Comparison of ENCODE assay signal across 8 cellular contexts in the genomic region with DNA sequence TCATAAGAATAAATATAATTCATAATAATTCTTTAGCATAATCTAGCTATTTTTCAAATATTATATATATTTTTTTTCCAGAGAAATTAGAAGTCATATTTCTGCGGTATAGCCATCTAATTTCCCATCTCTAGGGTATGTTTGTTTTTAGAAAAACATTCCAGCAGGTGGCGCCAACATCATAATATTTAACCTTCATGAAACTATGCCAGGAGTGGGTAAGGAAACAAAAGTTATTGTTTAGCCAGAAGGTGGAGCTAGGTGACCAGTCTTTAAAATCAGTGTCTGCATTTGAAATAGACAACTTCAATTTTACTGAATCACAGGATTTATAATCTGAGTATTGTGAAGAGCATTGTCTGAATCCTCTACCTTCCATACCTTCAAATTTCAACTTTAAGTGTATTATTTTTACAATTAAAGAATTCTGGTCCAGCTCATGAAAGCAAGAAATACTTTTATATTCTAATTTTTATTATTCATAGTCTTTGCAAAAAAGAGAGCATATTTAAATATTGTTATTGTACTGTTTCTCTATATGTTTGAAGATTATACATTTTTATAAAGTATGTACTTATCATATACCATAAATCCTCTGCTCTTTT. TPM values are rescaled to one million over a fixed set of nuclear protein-coding genes. Genes with fewer than 3 reads are reported as not detected.
DNase-seq lines count a peak whose midpoint lies in the region; ATAC-seq, FAIRE-seq and TF ChIP-seq lines count a peak whose summit lies in the region.

No MANE protein-coding gene starts in this region.

- H3K79me2 ChIP-seq in osteoblast (ENCODE audit: insufficient read depth, low read length): no peaks in the 10 kb centered on the region

- H3K4me1 ChIP-seq in Peyer's patch (no peaks in the 10 kb centered on the region), osteoblast (ENCODE audit: insufficient read depth, low read length) (no peaks in the 10 kb centered on the region)

- H3K27me3 ChIP-seq in Peyer's patch (peaks cover 0 to 3% of the 10 kb centered on the region in 2 donors), osteoblast (ENCODE audit: insufficient read depth, low read length) (no peaks in the 10 kb centered on the region)

- no peaks in the 10 kb centered on the region for H3K9me3 Mint-ChIP-seq in activated T-cell treated with anti-CD3 and anti-CD28 coated beads, Interleukin-2, amount 50 U/mL, for 4 hours

- peak; percentile 61 for DNase-seq in GM10266 (ENCODE audit: extremely low spot score)
- DNase-seq in HCEC 1CT: peak; percentile 81
- peak; percentile 82 for DNase-seq in LoVo (ENCODE audit: low spot score)
- DNase-seq in Peyer's patch: peak in 2 of 3 donors; percentile 68 to 83
- DNase-seq in activated T-cell treated with anti-CD3 and anti-CD28 coated beads, Interleukin-2, amount 50 U/mL, for 4 hours: peak; percentile 39
- DNase-seq in fibroblast of the aortic adventitia (ENCODE audit: low read depth): peak; percentile 88
- DNase-seq in osteoblast (ENCODE audit: insufficient read length, low spot score, missing footprints): no peak
- DNase-seq in urothelium cell line (ENCODE audit: low spot score): peak; percentile 50

- no peaks in the 10 kb centered on the region for H4K20me1 ChIP-seq in osteoblast (ENCODE audit: insufficient read depth, low read length)

- H3K4me3 ChIP-seq in Peyer's patch (no peak overlapping the region), fibroblast of the aortic adventitia (ENCODE audit: low read depth, low read length) (no peak overlapping the region), osteoblast (ENCODE audit: insufficient read depth, low read length) (no peak overlapping the region)

- ATAC-seq in activated T-cell treated with anti-CD3 and anti-CD28 coated beads, Interleukin-2, amount 50 U/mL, for 4 hours: peak; percentile 75 to 78

- no peak overlapping the region for H3K4me3 Mint-ChIP-seq in activated T-cell treated with anti-CD3 and anti-CD28 coated beads, Interleukin-2, amount 50 U/mL, for 4 hours

- no peaks in the 10 kb centered on the region for H3K9me3 ChIP-seq in Peyer's patch
- H3K9me3 ChIP-seq in osteoblast (ENCODE audit: low read depth, low read length): no peaks in the 10 kb centered on the region

- no peak overlapping the region for H2AFZ ChIP-seq in osteoblast (ENCODE audit: low read length)

- no peak overlapping the region for H3K27ac ChIP-seq in Peyer's patch
- no peak overlapping the region for H3K27ac ChIP-seq in osteoblast (ENCODE audit: low read depth, low read length)

- H3K36me3 ChIP-seq in Peyer's patch: no peaks in the 10 kb centered on the region
- H3K36me3 ChIP-seq in osteoblast (ENCODE audit: insufficient read depth, low read length): no peaks in the 10 kb centered on the region

- H3K4me1 Mint-ChIP-seq in activated T-cell treated with anti-CD3 and anti-CD28 coated beads, Interleukin-2, amount 50 U/mL, for 4 hours (ENCODE audit: low read depth): no peaks in the 10 kb centered on the region

- FAIRE-seq in urothelium cell line (lab: Jason Lieb, UNC): no peak

- TF ChIP-seq POLR2A in Peyer's patch (IDR thresholded peaks at IDR 0.05): no peak

- no peaks in the 10 kb centered on the region for H3K27me3 Mint-ChIP-seq in activated T-cell treated with anti-CD3 and anti-CD28 coated beads, Interleukin-2, amount 50 U/mL, for 4 hours (ENCODE audit: low read depth)

- no peak overlapping the region for H3K4me2 ChIP-seq in osteoblast (ENCODE audit: insufficient read depth, low read length)

- TF ChIP-seq CTCF in GM10266 (IDR thresholded peaks at IDR 0.05; ENCODE audit: control insufficient read depth, insufficient read depth, low read depth, missing control alignments) (peak; percentile 76), Peyer's patch (IDR thresholded peaks at IDR 0.05) (peak in 5 of 6 experiments; percentile 63 to 92 (median 84)), fibroblast of the aortic adventitia (IDR thresholded peaks at IDR 0.05; ENCODE audit: insufficient read depth, low read length) (peak; percentile 62), osteoblast (IDR thresholded peaks at IDR 0.05; ENCODE audit: extremely low read depth, low read depth, low read length) (peak; percentile 73)

- no peaks in the 10 kb centered on the region for H3K36me3 Mint-ChIP-seq in activated T-cell treated with anti-CD3 and anti-CD28 coated beads, Interleukin-2, amount 50 U/mL, for 4 hours (ENCODE audit: insufficient read depth)

RNA-seq across cellular contexts. Expression of a gene that starts 15.7 kb away (rescaled TPM):
- total RNA-seq in Peyer's patch (not detected), fibroblast of the aortic adventitia (ENCODE audit: low replicate concordance) (not detected in 2 replicates), osteoblast (not detected in 2 replicates)
- not detected for total RNA-seq in activated T-cell treated with anti-CD3 and anti-CD28 coated beads, Interleukin-2, amount 50 U/mL, for 4 hours

RNA-seq across cellular contexts. Expression of a gene that starts 46.4 kb away (rescaled TPM):
- total RNA-seq in Peyer's patch (10 to 100 TPM in 3 of 4 donors, 1 to 10 TPM in 1; 9.5 to 13.4 (median 12.0) TPM), fibroblast of the aortic adventitia (ENCODE audit: low replicate concordance) (4.1 and 6.9 TPM in 2 replicates), osteoblast (1.8 and 2.9 TPM in 2 replicates)
- total RNA-seq in activated T-cell treated with anti-CD3 and anti-CD28 coated beads, Interleukin-2, amount 50 U/mL, for 4 hours: 10 to 100 TPM; 33.2 to 37.8 (median 34.9) TPM
